20 cellular contexts compared by ENCODE assay signal in genomic region chr4:17068885-17069284, GRCh38.
DNase-seq lines count a peak whose midpoint lies in the region; ATAC-seq, FAIRE-seq and TF ChIP-seq lines count a peak whose summit lies in the region.
"Had no signal": no experiment of that assay in that cellular context is flagged by ENCODE, and none has a peak within 500 bp of the region (broad histone marks: within the 10 kb centered on the region; RNA-seq: fewer than 3 reads in every experiment).

No MANE protein-coding gene starts in this region.

- no peak overlapping the region for H4K8ac ChIP-seq in mesendoderm (ENCODE audit: low read depth, low read length)

- DNase-seq in BJ (ENCODE audit: low read depth) (peak; percentile 57), GM23248 (no peak), mesendoderm (no peak), MG63 (no peak), CD1c-positive myeloid dendritic cell (ENCODE audit: extremely low spot score) (no peak), UCSD-AML1 (lab: John Stamatoyannopoulos, UW; ENCODE audit: unreplicated experiment) (no peak)
- DNase-seq: COR-L47, DMS53, H9, Kasumi-1, NCI-H1436 treated with DMSO at 0.1 percent for 48 hours, NCI-H2081 treated with DMSO at 0.1 percent for 48 hours, NCI-H526, Right ventricle myocardium superior had no signal

- CTCF ChIA-PET in BJ (lab: Yijun Ruan, JAX) = interaction anchor here (1.0 to 1.2 kb wide), 3 partner anchors 12 to 255 kb away, joined by 3 to 6 read pairs (median 4); no protein-coding TSS in a partner anchor

- no peaks in the 10 kb centered on the region for H3K79me1 ChIP-seq in mesendoderm (ENCODE audit: low read length)

- H3K9me3 ChIP-seq in GM23248 (ENCODE audit: low read depth) (no peaks in the 10 kb centered on the region), MG63 (peaks cover 4% of the 10 kb centered on the region; the same call in 1 of the 2 replicates)
- H3K9me3 ChIP-seq: A549 had no signal

- H2BK5ac ChIP-seq in mesendoderm (ENCODE audit: low read length) = no peak overlapping the region

- H3K4ac ChIP-seq in mesendoderm (ENCODE audit: low read depth, low read length) = no peak overlapping the region

- H3K4me3 ChIP-seq in BJ (ENCODE audit: low read depth, low read length) = no peak overlapping the region
- H3K4me3 ChIP-seq in GM23248 = no peak overlapping the region
- no peak overlapping the region for H3K4me3 ChIP-seq in mesendoderm (ENCODE audit: low read length)
- no peak overlapping the region for H3K4me3 ChIP-seq in MG63
- H3K4me3 ChIP-seq: A549, SK-N-MC had no signal

- H2AFZ ChIP-seq in GM23248 = peak overlapping the region; percentile 71

- no peaks in the 10 kb centered on the region for H3K27me3 ChIP-seq in BJ (ENCODE audit: control insufficient read depth, insufficient read depth, low read length)
- no peaks in the 10 kb centered on the region for H3K27me3 ChIP-seq in GM23248 (replicated peaks; ENCODE audit: insufficient read depth)
- H3K27me3 ChIP-seq in mesendoderm (ENCODE audit: insufficient read depth, low read length, poor library complexity) = no peaks in the 10 kb centered on the region
- H3K27me3 ChIP-seq in MG63 = no peaks in the 10 kb centered on the region

- POLR2A ChIA-PET in BJ (lab: Charles Lee) = interaction anchor here (0.7 to 1.0 kb wide), 2 partner anchors 29 to 163 kb away, joined by 3 to 5 read pairs; no protein-coding TSS in a partner anchor

- 28 to 32% methylated on average over 4 of the region's 4 CpGs for WGBS in GM23248 (ENCODE audit: low coverage in 1 of 2, low lambda C conversion rate in 2 of 2, missing lambda C conversion rate in 2 of 2), 2 experiments
- no CpG with 5 or more reads among the region's 4 CpGs for WGBS in mesendoderm (ENCODE audit: extremely low coverage, insufficient coverage, low lambda C conversion rate)

- peak overlapping the region; percentile 80 for H3K27ac ChIP-seq in GM23248
- no peak overlapping the region for H3K27ac ChIP-seq in mesendoderm (ENCODE audit: low read depth, low read length)
- H3K27ac ChIP-seq: A549, C4-2B, SK-N-MC had no signal

- no peak overlapping the region for H3K56ac ChIP-seq in mesendoderm (ENCODE audit: low read length)

- no peak for TF ChIP-seq CTCF in BJ (IDR thresholded peaks at IDR 0.05; ENCODE audit: insufficient read depth, low read depth, low read length)

- H3K18ac ChIP-seq in mesendoderm (ENCODE audit: low read length) = no peak overlapping the region

- H4K20me1 ChIP-seq in GM23248 (ENCODE audit: insufficient read depth) = no peaks in the 10 kb centered on the region

- ATAC-seq in GM21786 (IDR thresholded peaks at IDR 0.05; ENCODE audit: unreplicated experiment) = no peak
- ATAC-seq: A549 had no signal

- H3K23ac ChIP-seq in mesendoderm (ENCODE audit: low read length) = no peak overlapping the region

- no peaks in the 10 kb centered on the region for H3K79me2 ChIP-seq in GM23248 (ENCODE audit: insufficient read depth)
- H3K79me2 ChIP-seq in mesendoderm (ENCODE audit: control insufficient read depth, insufficient read depth, low read length) = no peaks in the 10 kb centered on the region

- no peak overlapping the region for H2BK15ac ChIP-seq in mesendoderm (replicated peaks; ENCODE audit: low read depth)

- no peaks in the 10 kb centered on the region for H3K36me3 ChIP-seq in BJ (ENCODE audit: control insufficient read depth, insufficient read depth, low read length)
- no peaks in the 10 kb centered on the region for H3K36me3 ChIP-seq in GM23248 (ENCODE audit: low read depth)
- no peaks in the 10 kb centered on the region for H3K36me3 ChIP-seq in mesendoderm (ENCODE audit: control insufficient read depth, insufficient read depth, low read length)
- H3K36me3 ChIP-seq in MG63 = no peaks in the 10 kb centered on the region

- no peaks in the 10 kb centered on the region for H3K9me2 ChIP-seq in GM23248 (ENCODE audit: insufficient read depth)

- H2AK5ac ChIP-seq in mesendoderm (ENCODE audit: low read length) = no peak overlapping the region

- H3K4me2 ChIP-seq in GM23248 (ENCODE audit: unreplicated experiment) (peak overlapping the region; percentile 64), mesendoderm (ENCODE audit: low read length) (no peak overlapping the region)
- H3K4me2 ChIP-seq: A549 had no signal

- H3K4me1 ChIP-seq in GM23248 (ENCODE audit: insufficient read depth) = peaks cover 70% of the 10 kb centered on the region
- peaks cover 2% of the 10 kb centered on the region for H3K4me1 ChIP-seq in mesendoderm (ENCODE audit: control insufficient read depth, low read depth, low read length)

- in situ Hi-C loops in GM23248 (cut with MboI) = no loop called here

- peak overlapping the region; percentile 29 for H2BK120ac ChIP-seq in mesendoderm (ENCODE audit: low read depth, low read length)

- H3K9ac ChIP-seq in GM23248 = no peak overlapping the region
- no peak overlapping the region for H3K9ac ChIP-seq in mesendoderm (ENCODE audit: low read length)

- FAIRE-seq in endometrium (lab: Jason Lieb, UNC) = peak; percentile 80
- FAIRE-seq: A549, RCC 7860 had no signal

- H4K5ac ChIP-seq in mesendoderm (ENCODE audit: low read length) = no peak overlapping the region

- H3F3A ChIP-seq in GM23248 (ENCODE audit: insufficient read depth) = peaks cover 51% of the 10 kb centered on the region
